In the genomic region with DNA sequence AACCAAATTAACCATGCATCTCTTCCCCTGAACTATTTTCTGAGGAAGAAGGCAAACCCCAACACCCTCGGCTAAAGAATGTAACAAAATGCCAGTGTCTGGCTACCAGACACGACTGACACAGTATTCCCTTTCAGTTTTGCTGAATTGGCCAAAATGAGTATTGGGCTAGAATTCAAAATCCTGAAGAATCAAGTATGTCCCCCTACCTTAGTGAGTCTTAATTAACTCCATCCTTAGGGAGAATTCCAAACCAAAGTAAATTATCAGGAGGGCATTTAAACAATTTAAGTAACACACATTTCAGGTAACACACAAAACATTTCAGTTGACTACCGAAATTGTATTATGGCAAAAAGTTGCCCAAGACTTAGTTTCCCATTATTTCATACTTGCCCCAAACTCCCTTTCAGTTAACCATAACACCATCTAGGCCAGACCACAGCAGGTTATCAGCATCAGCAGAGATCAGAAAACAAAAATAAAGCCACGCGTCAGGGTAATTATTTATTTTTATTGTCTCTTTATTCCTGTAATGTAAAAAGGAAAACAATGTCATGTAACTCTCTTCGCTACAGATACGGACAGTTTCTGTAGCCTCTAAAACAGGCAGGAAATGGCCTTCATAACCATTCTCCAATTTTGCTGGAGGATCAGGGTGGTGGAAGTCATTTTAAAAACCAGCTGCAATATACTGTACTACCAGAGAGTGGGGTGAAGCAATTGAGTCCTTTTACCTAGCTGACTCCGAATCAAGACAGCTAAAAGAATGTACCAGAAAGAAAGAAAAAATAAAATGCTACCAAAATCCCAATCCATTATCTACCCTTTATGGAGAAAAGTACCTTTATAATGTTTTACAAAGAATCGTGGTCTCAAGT, we compare ENCODE assay signal across 8 cellular contexts. TPM values are rescaled to one million over a fixed set of nuclear protein-coding genes. Genes with fewer than 3 reads are reported as not detected.
DNase-seq lines count a peak whose midpoint lies in the region; ATAC-seq and TF ChIP-seq lines count a peak whose summit lies in the region.

No MANE protein-coding gene starts in this region.

- H2AFZ ChIP-seq in mesenchymal stem cell (ENCODE audit: low read depth, low read length): no peak overlapping the region

- no peak overlapping the region for H3K4ac ChIP-seq in mesenchymal stem cell (ENCODE audit: low read depth in 1 of 2, low read length in 2 of 2)

- H3K4me1 ChIP-seq in heart left ventricle (peaks cover 2 to 78% (median 63%) of the 10 kb centered on the region in 12 donors), mesenchymal stem cell (ENCODE audit: control insufficient read depth, insufficient read depth, low read depth, low read length) (peaks cover 11% of the 10 kb centered on the region), aorta (ENCODE audit: control insufficient read depth in 1 of 2, insufficient read depth in 2 of 2, low read length in 2 of 2) (no peaks in the 10 kb centered on the region)

- no peak overlapping the region for H3K23ac ChIP-seq in mesenchymal stem cell (ENCODE audit: low read length in 2 of 2)

- H3K4me3 ChIP-seq in heart left ventricle: peak overlapping the region; percentile 54 to 97 (median 91)
- H3K4me3 ChIP-seq in mesenchymal stem cell (ENCODE audit: insufficient read depth in 1 of 2, low read depth in 1 of 2, low read length in 2 of 2): peak overlapping the region in 1 of 2 experiments; percentile 98
- peak overlapping the region in 1 of 2 donors; percentile 93 for H3K4me3 ChIP-seq in aorta (ENCODE audit: low read length in 2 of 2)

- TF ChIP-seq POLR2A in heart left ventricle (IDR thresholded peaks at IDR 0.05): no peak

- peak overlapping the region; percentile 99 for H3K9ac ChIP-seq in mesenchymal stem cell (ENCODE audit: low read length)

- H3K27me3 ChIP-seq in heart left ventricle: no peaks in the 10 kb centered on the region
- no peaks in the 10 kb centered on the region for H3K27me3 ChIP-seq in mesenchymal stem cell (ENCODE audit: control insufficient read depth in 1 of 2, insufficient read depth in 1 of 2, low read length in 2 of 2)
- H3K27me3 ChIP-seq in aorta (ENCODE audit: control insufficient read depth in 1 of 2, insufficient read depth in 2 of 2, low read length in 1 of 2): no peaks in the 10 kb centered on the region

- ATAC-seq in heart left ventricle (no peak), left cardiac atrium (no peak), GM19397 (IDR thresholded peaks at IDR 0.05; ENCODE audit: unreplicated experiment) (no peak), HG03432 (IDR thresholded peaks at IDR 0.05; ENCODE audit: unreplicated experiment) (no peak), aorta (ENCODE audit: low FRiP score) (no peak)

- H4K8ac ChIP-seq in mesenchymal stem cell (ENCODE audit: low read length): no peak overlapping the region

- TF ChIP-seq CTCF in heart left ventricle (IDR thresholded peaks at IDR 0.05): peak in 2 of 12 donors; percentile 12 to 28

- no peak for DNase-seq in heart left ventricle
- no peak for DNase-seq in left cardiac atrium
- peak; percentile 6 for DNase-seq in NOMO-1 treated with dmso at 0.1 percent for 144 hours (lab: John Stamatoyannopoulos, UW; ENCODE audit: unreplicated experiment)
- no peak for DNase-seq in caudate nucleus (lab: John Stamatoyannopoulos, UW)
- peak; percentile 61 for DNase-seq in mesenchymal stem cell
- no peak for DNase-seq in aorta

- H3K9me3 ChIP-seq in heart left ventricle (no peaks in the 10 kb centered on the region), mesenchymal stem cell (ENCODE audit: control insufficient read depth, low read length) (no peaks in the 10 kb centered on the region), aorta (ENCODE audit: control insufficient read depth, low read length) (no peaks in the 10 kb centered on the region)

- H2BK12ac ChIP-seq in mesenchymal stem cell (ENCODE audit: low read length in 2 of 2): no peak overlapping the region

- H2BK5ac ChIP-seq in mesenchymal stem cell (ENCODE audit: low read depth, low read length, poor library complexity, severe bottlenecking): no peak overlapping the region

- H2AK5ac ChIP-seq in mesenchymal stem cell (ENCODE audit: low read length, severe bottlenecking): no peak overlapping the region

- 12 to 21% (median 14%) methylated on average over 9 of the region's 9 CpGs for WGBS in heart left ventricle, 4 donors
- WGBS in mesenchymal stem cell: 4% methylated on average over 5 of the region's 9 CpGs
- WGBS in aorta, 2 donors: 8 to 12% methylated on average over 9 of the region's 9 CpGs

- H3K27ac ChIP-seq in heart left ventricle (peak overlapping the region in 11 of 12 donors; percentile 63 to 100 (median 96)), caudate nucleus (ENCODE audit: low read depth, low read length) (peak overlapping the region; percentile 17), mesenchymal stem cell (ENCODE audit: low read length, poor library complexity, severe bottlenecking) (peak overlapping the region; percentile 66), aorta (ENCODE audit: low read depth in 1 of 2, low read length in 2 of 2) (no peak overlapping the region)

- H3K18ac ChIP-seq in mesenchymal stem cell (ENCODE audit: low read depth in 1 of 2, low read length in 2 of 2): no peak overlapping the region

- no peak overlapping the region for H4K91ac ChIP-seq in mesenchymal stem cell (ENCODE audit: low read length)

- peak overlapping the region; percentile 71 for H3K4me2 ChIP-seq in mesenchymal stem cell (ENCODE audit: low read length, poor library complexity, severe bottlenecking)

- no peaks in the 10 kb centered on the region for H3K79me1 ChIP-seq in mesenchymal stem cell (replicated peaks; ENCODE audit: low read length, poor library complexity, severe bottlenecking)

- no peak overlapping the region for H2BK15ac ChIP-seq in mesenchymal stem cell (ENCODE audit: low read depth, poor library complexity, severe bottlenecking)

- H3K14ac ChIP-seq in mesenchymal stem cell (ENCODE audit: low read length in 2 of 2): no peak overlapping the region

- intact Hi-C loops in heart left ventricle (cut with DNase I) (loop anchor here in 1 of 10 donors (5.0 to 10.0 kb wide), 2 partner anchors 321 to 538 kb away; a partner anchor contains a TSS), left cardiac atrium (cut with DNase I) (no loop called here), aorta (cut with DNase I) (loop anchor here in 1 of 2 donors (5.0 kb wide), 1 partner anchor 284 kb away; a partner anchor contains a TSS)

- H2BK120ac ChIP-seq in mesenchymal stem cell (ENCODE audit: low read depth, low read length): no peak overlapping the region

- peaks cover 0 to 11% (median 0%) of the 10 kb centered on the region in 9 donors for H3K36me3 ChIP-seq in heart left ventricle
- H3K36me3 ChIP-seq in mesenchymal stem cell (ENCODE audit: control insufficient read depth in 1 of 2, insufficient read depth in 2 of 2, low read depth in 1 of 2, low read length in 2 of 2): peaks cover 4 to 7% of the 10 kb centered on the region in 2 experiments
- H3K36me3 ChIP-seq in aorta (ENCODE audit: control insufficient read depth in 1 of 2, insufficient read depth in 2 of 2, low read length in 1 of 2): no peaks in the 10 kb centered on the region

RNA-seq across cellular contexts. Expression of a gene that starts 1.9 kb away (rescaled TPM):
- total RNA-seq in heart left ventricle: 10 to 100 TPM; 36.6 to 75.0 (median 45.9) TPM
- 10 to 100 TPM; 32.8 to 43.4 TPM for polyA plus RNA-seq in heart left ventricle
- 10 to 100 TPM; 46.7 to 48.2 TPM for total RNA-seq in left cardiac atrium
- polyA plus RNA-seq in mesenchymal stem cell (2013, experiment 1 of 2): 76.3 TPM
- 76.9 TPM for polyA plus RNA-seq in mesenchymal stem cell (2013, experiment 2 of 2)
- total RNA-seq in aorta: 10 to 100 TPM; 51.2 to 70.9 TPM
- 10 to 100 TPM; 56.1 to 62.5 TPM for polyA plus RNA-seq in aorta

RNA-seq across cellular contexts. Expression of a gene that starts 2.1 kb away (rescaled TPM):
- total RNA-seq in heart left ventricle (10 to 100 TPM in 6 of 9 donors, 1 to 10 TPM in 3; 8.6 to 22.0 (median 11.8) TPM), left cardiac atrium (10 to 100 TPM in 1 of 2 donors, 1 to 10 TPM in 1; 9.0 to 11.1 TPM), aorta (10 to 100 TPM; 10.8 to 14.7 TPM)
- polyA plus RNA-seq in heart left ventricle (1 to 10 TPM; 7.7 to 8.9 TPM), aorta (10 to 100 TPM in 1 of 2 donors, 1 to 10 TPM in 1; 8.8 to 13.4 TPM)
- polyA plus RNA-seq in mesenchymal stem cell (2013, experiment 1 of 2): 14.6 TPM
- 13.8 TPM for polyA plus RNA-seq in mesenchymal stem cell (2013, experiment 2 of 2)

Comparison
In these comparisons a context has a peak if more than half of its experiments do, and no peak if none do; other contexts are left out.
1. DNase-seq: peak in NOMO-1 treated with dmso at 0.1 percent for 144 hours (single experiment) and mesenchymal stem cell (single experiment); none in heart left ventricle (0 of 5), left cardiac atrium (single experiment), caudate nucleus (0 of 61) and aorta (0 of 2).
2. H3K27ac ChIP-seq: peak in heart left ventricle (11 of 12), caudate nucleus (single experiment) and mesenchymal stem cell (single experiment); none in aorta (0 of 2).